In the genomic region with DNA sequence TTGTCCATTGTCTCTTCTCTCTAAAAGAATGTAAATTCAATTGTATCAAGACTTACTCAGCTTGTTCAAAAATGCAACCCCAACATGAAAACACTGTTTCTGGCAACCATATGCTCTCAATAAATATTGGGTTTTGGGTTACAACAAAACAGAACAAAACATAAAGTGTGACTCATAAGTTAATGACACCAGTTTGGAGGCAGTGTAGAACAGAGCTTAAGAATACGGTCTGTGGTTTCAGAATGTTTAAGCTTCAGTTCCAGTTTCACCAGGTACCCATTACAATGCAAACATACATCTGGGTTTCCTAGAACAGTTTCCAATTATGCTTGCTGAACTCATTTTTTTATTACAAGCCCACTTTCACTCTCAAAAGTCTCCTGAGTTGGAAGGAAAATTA, we compare ENCODE assay signal across 9 cellular contexts.
A peak's percentile ranks its signal among the peaks of the same experiment; 100 is the strongest.
DNase-seq lines count a peak whose midpoint lies in the region; ATAC-seq and TF ChIP-seq lines count a peak whose summit lies in the region.
"Had no signal": no experiment of that assay in that cellular context is flagged by ENCODE, and none has a peak within 500 bp of the region (broad histone marks: within the 10 kb centered on the region; RNA-seq: fewer than 3 reads in every experiment).

No MANE protein-coding gene starts in this region.

- H4K8ac ChIP-seq in IMR-90 (ENCODE audit: low read depth in 2 of 2, low read length in 2 of 2), result no peak overlapping the region

- H4K5ac ChIP-seq in IMR-90 (ENCODE audit: low read depth, low read length), result no peak overlapping the region

- ATAC-seq in GM18520 (IDR thresholded peaks at IDR 0.05; ENCODE audit: unreplicated experiment) (peak; percentile 97), HG02588 (IDR thresholded peaks at IDR 0.05; ENCODE audit: unreplicated experiment) (peak; percentile 99), IMR-90 (ENCODE audit: low read depth) (peak; percentile 77), heart right ventricle (no peak)

- intact Hi-C loops in IMR-90 (cut with micrococcal nuclease) (no loop called here), heart right ventricle (cut with DNase I) (no loop called here)

- BruUV-seq in IMR-90 (replicated peaks; lab: Mats Ljungman, UMichigan), result no TSS peak

- H3K9me3 ChIP-seq in IMR-90 (ENCODE audit: control insufficient read depth, insufficient read depth, low read length) (no peaks in the 10 kb centered on the region), heart right ventricle (no peaks in the 10 kb centered on the region)

- H4K20me1 ChIP-seq in IMR-90 (ENCODE audit: insufficient read depth, low read length), result no peaks in the 10 kb centered on the region

- no peaks in the 10 kb centered on the region for H3K36me3 ChIP-seq in IMR-90 (ENCODE audit: control insufficient read depth, insufficient read depth, low read length)
- H3K36me3 ChIP-seq in heart right ventricle, result no peaks in the 10 kb centered on the region

- no peak overlapping the region for H2AFZ ChIP-seq in IMR-90 (replicated peaks; ENCODE audit: low read length, poor library complexity)

- H3K14ac ChIP-seq in IMR-90 (replicated peaks; ENCODE audit: low read depth, low read length), result no peak overlapping the region

- H3K4me1 ChIP-seq in IMR-90 (ENCODE audit: control insufficient read depth, insufficient read depth, low read length) (no peaks in the 10 kb centered on the region), heart right ventricle (no peaks in the 10 kb centered on the region)

- no peak overlapping the region for H3K56ac ChIP-seq in IMR-90 (ENCODE audit: extremely low read depth, insufficient read depth, low read length)

- no peak overlapping the region for H2BK20ac ChIP-seq in IMR-90 (ENCODE audit: low read depth, low read length)

- H3K4me2 ChIP-seq in IMR-90 (ENCODE audit: low read depth, low read length), result peak overlapping the region; percentile 36; the same call in 1 of the 2 replicates

- H2AK5ac ChIP-seq in IMR-90 (ENCODE audit: low read depth, low read length), result no peak overlapping the region

- no peak overlapping the region for H3K18ac ChIP-seq in IMR-90 (ENCODE audit: low read depth, low read length)

- POLR2A ChIA-PET in IMR-90 (lab: Charles Lee; ENCODE audit: unreplicated experiment), result no interaction called here

- no peak overlapping the region for H3K4ac ChIP-seq in IMR-90 (ENCODE audit: low read depth, low read length)

- no peak overlapping the region for H2BK5ac ChIP-seq in IMR-90 (ENCODE audit: low read depth, low read length, poor library complexity, severe bottlenecking)

- TF ChIP-seq CTCF in IMR-90 (conservative IDR thresholded peaks at IDR 0.05; ENCODE audit: low read depth, low read length) (no peak), epithelial cell of proximal tubule (conservative IDR thresholded peaks at IDR 0.05; ENCODE audit: low read depth, low read length) (no peak), heart right ventricle (IDR thresholded peaks at IDR 0.05) (no peak)

- DNase-seq in IMR-90 (peak; percentile 75), epithelial cell of proximal tubule (ENCODE audit: low read depth) (peak; percentile 1), GM19240 (ENCODE audit: insufficient read length, low spot score) (no peak), heart right ventricle (no peak), NCI-H187 (lab: John Stamatoyannopoulos, UW) (no peak)
- no peak for DNase-seq in stimulated activated CD8-positive, alpha-beta memory T cell treated with anti-CD3 and anti-CD28 coated beads, Interleukin-4, amount 100 ng/mL, for 48 hours
- DNase-seq: activated gamma-delta T cell had no signal

- TF ChIP-seq RAD21 in IMR-90 (IDR thresholded peaks at IDR 0.05; ENCODE audit: low read length), result no peak

- no peaks in the 10 kb centered on the region for H3K9me1 ChIP-seq in IMR-90 (ENCODE audit: insufficient read depth, low read length)

- H3K9ac ChIP-seq in IMR-90 (ENCODE audit: low read depth, low read length), result no peak overlapping the region

- CTCF ChIA-PET in IMR-90 (lab: Yijun Ruan, JAX), result no interaction called here

- no peak overlapping the region for H4K91ac ChIP-seq in IMR-90 (ENCODE audit: insufficient read depth, low read depth, low read length)

- dilution Hi-C loops in IMR-90 (cut with HindIII; ENCODE audit: low sequenced_read_pairs, unreplicated experiment), result no loop called here

- H2BK120ac ChIP-seq in IMR-90 (ENCODE audit: low read depth, low read length), result no peak overlapping the region

- no peak for TF ChIP-seq POLR2A in IMR-90 (IDR thresholded peaks at IDR 0.05; ENCODE audit: low read depth, low read length)

- WGBS in IMR-90 (ENCODE audit: extremely low coverage in 2 of 2, insufficient read length in 1 of 2), 2 experiments, result no CpG with 5 or more reads among the region's 1 CpG
- WGBS in heart right ventricle, 2 donors, result 83 to 88% methylated on average over 1 of the region's 1 CpG

- H2AK9ac ChIP-seq in IMR-90 (replicated peaks; ENCODE audit: low read depth, low read length, poor library complexity), result no peak overlapping the region

- no peaks in the 10 kb centered on the region for H3K27me3 ChIP-seq in IMR-90 (ENCODE audit: control insufficient read depth, insufficient read depth, low read length)
- no peaks in the 10 kb centered on the region for H3K27me3 ChIP-seq in heart right ventricle

- no peak overlapping the region for H2BK15ac ChIP-seq in IMR-90 (ENCODE audit: low read depth, low read length)

- in situ Hi-C loops in IMR-90 (cut with MboI; ENCODE audit: low sequenced_read_pairs), result no loop called here

- H3K23ac ChIP-seq in IMR-90 (ENCODE audit: low read depth, low read length), result no peak overlapping the region

- H3K27ac ChIP-seq in IMR-90 (ENCODE audit: insufficient read depth, low read length) (no peak overlapping the region), heart right ventricle (no peak overlapping the region)

- H3K4me3 ChIP-seq in IMR-90 (ENCODE audit: insufficient read depth, low read depth, low read length) (no peak overlapping the region), epithelial cell of proximal tubule (ENCODE audit: low read depth, low read length) (no peak overlapping the region), heart right ventricle (no peak overlapping the region)

- H3K79me1 ChIP-seq in IMR-90 (ENCODE audit: low read depth in 1 of 2, low read length in 2 of 2), result no peaks in the 10 kb centered on the region

TF ChIP-seq in IMR-90, 13 proteins besides CTCF, POLR2A, EP300 and RAD21:
- TF ChIP-seq NFE2L2 (IDR thresholded peaks at IDR 0.05; ENCODE audit: low read depth, low read length), result no peak
- TF ChIP-seq FOS (IDR thresholded peaks at IDR 0.05; ENCODE audit: low read depth, low read length), result no peak
- no peak for TF ChIP-seq BHLHE40 (IDR thresholded peaks at IDR 0.05; ENCODE audit: low read depth, low read length)
- TF ChIP-seq MAZ (IDR thresholded peaks at IDR 0.05; ENCODE audit: borderline replicate concordance, low read depth, low read length), result no peak
- TF ChIP-seq CHD1 (IDR thresholded peaks at IDR 0.05; ENCODE audit: low read depth, low read length), result no peak
- no peak for TF ChIP-seq USF2 (IDR thresholded peaks at IDR 0.05; ENCODE audit: low read depth, low read length)
- TF ChIP-seq RFX5 (IDR thresholded peaks at IDR 0.05; ENCODE audit: low read depth, low read length), result no peak
- no peak for TF ChIP-seq MAFK (IDR thresholded peaks at IDR 0.05; ENCODE audit: low read depth, low read length)
- TF ChIP-seq SMC3 (IDR thresholded peaks at IDR 0.05; ENCODE audit: low read depth, low read length), result no peak
- TF ChIP-seq RCOR1 (IDR thresholded peaks at IDR 0.05; ENCODE audit: insufficient replicate concordance, low read length), result no peak
- TF ChIP-seq, protein P1, sequence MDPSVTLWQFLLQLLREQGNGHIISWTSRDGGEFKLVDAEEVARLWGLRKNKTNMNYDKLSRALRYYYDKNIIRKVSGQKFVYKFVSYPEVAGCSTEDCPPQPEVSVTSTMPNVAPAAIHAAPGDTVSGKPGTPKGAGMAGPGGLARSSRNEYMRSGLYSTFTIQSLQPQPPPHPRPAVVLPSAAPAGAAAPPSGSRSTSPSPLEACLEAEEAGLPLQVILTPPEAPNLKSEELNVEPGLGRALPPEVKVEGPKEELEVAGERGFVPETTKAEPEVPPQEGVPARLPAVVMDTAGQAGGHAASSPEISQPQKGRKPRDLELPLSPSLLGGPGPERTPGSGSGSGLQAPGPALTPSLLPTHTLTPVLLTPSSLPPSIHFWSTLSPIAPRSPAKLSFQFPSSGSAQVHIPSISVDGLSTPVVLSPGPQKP (IDR thresholded peaks at IDR 0.05; ENCODE audit: borderline replicate concordance, low read depth, low read length), result no peak
- no peak for TF ChIP-seq MXI1 (IDR thresholded peaks at IDR 0.05; ENCODE audit: borderline replicate concordance, low read depth, low read length)
- no peak for TF ChIP-seq CEBPB (IDR thresholded peaks at IDR 0.05; ENCODE audit: low read depth, low read length)

Comparison
In these comparisons a context has a peak if more than half of its experiments do, and no peak if none do; other contexts are left out.
1. ATAC-seq: peak in GM18520 (single experiment), HG02588 (single experiment) and IMR-90 (single experiment); none in heart right ventricle (0 of 8).
2. DNase-seq: peak in IMR-90 (single experiment) and epithelial cell of proximal tubule (single experiment); none in GM19240 (single experiment), stimulated activated CD8-positive, alpha-beta memory T cell treated with anti-CD3 and anti-CD28 coated beads, Interleukin-4, amount 100 ng/mL, for 48 hours (single experiment), heart right ventricle (0 of 2) and NCI-H187 (0 of 2).